ENCODE assay signal across 7 cellular contexts in genomic region chr14:105397350-105397931, GRCh38. TPM values are rescaled to one million over a fixed set of nuclear protein-coding genes. Genes with fewer than 3 reads are reported as not detected.
DNase-seq lines count a peak whose midpoint lies in the region; ATAC-seq and TF ChIP-seq lines count a peak whose summit lies in the region.

No MANE protein-coding gene starts in this region.

- H3K4me3 ChIP-seq in IMR-90 (ENCODE audit: insufficient read depth, low read depth, low read length) (no peak overlapping the region; the same call in 1 of the 2 replicates), stomach smooth muscle (ENCODE audit: low read length in 2 of 2) (peak overlapping the region; percentile 44 to 86), mesendoderm (ENCODE audit: low read length) (no peak overlapping the region)

- H4K5ac ChIP-seq in IMR-90 (ENCODE audit: low read depth, low read length), result peak overlapping the region; percentile 99
- H4K5ac ChIP-seq in mesendoderm (ENCODE audit: low read length), result no peak overlapping the region

- H2AK9ac ChIP-seq in IMR-90 (replicated peaks; ENCODE audit: low read depth, low read length, poor library complexity), result peak overlapping the region; percentile 66

- H3K36me3 ChIP-seq in IMR-90 (ENCODE audit: control insufficient read depth, insufficient read depth, low read length) (peaks cover 16% of the 10 kb centered on the region), stomach smooth muscle (ENCODE audit: control insufficient read depth in 2 of 2, insufficient read depth in 2 of 2, low read length in 2 of 2) (peaks cover 7 to 8% of the 10 kb centered on the region in 2 donors), mesendoderm (ENCODE audit: control insufficient read depth, insufficient read depth, low read length) (no peaks in the 10 kb centered on the region)

- no peaks in the 10 kb centered on the region for H3K9me1 ChIP-seq in IMR-90 (ENCODE audit: insufficient read depth, low read length)

- TF ChIP-seq CTCF in IMR-90 (conservative IDR thresholded peaks at IDR 0.05; ENCODE audit: low read depth, low read length), result no peak

- dilution Hi-C loops in IMR-90 (cut with HindIII; ENCODE audit: low sequenced_read_pairs, unreplicated experiment), result no loop called here

- H3K56ac ChIP-seq in IMR-90 (ENCODE audit: extremely low read depth, insufficient read depth, low read length) (no peak overlapping the region), mesendoderm (ENCODE audit: low read length) (no peak overlapping the region)

- POLR2A ChIA-PET in IMR-90 (lab: Charles Lee; ENCODE audit: unreplicated experiment), result no interaction called here
- POLR2A ChIA-PET in activated naive CD8-positive, alpha-beta T cell treated with anti-CD3 and anti-CD28 coated beads, Interleukin-2, amount 10 ng/mL, durations not matched to agents 7 days and 5 days (lab: Charles Lee), result interaction anchor here (0.9 to 2.1 kb wide), 3 partner anchors 24 to 93 kb away, joined by 4 to 10 read pairs (median 5); no protein-coding TSS in a partner anchor

- H4K91ac ChIP-seq in IMR-90 (ENCODE audit: insufficient read depth, low read depth, low read length), result peak overlapping the region; percentile 85

- TF ChIP-seq POLR2A in IMR-90 (IDR thresholded peaks at IDR 0.05; ENCODE audit: low read depth, low read length), result no peak

- peak overlapping the region; percentile 76 for H3K27ac Mint-ChIP-seq in activated naive CD8-positive, alpha-beta T cell treated with anti-CD3 and anti-CD28 coated beads, Interleukin-2, amount 10 ng/mL, durations not matched to agents 7 days and 5 days
- H3K27ac Mint-ChIP-seq in immature natural killer cell, result peak overlapping the region; percentile 82 to 92 (median 90)

- no TSS peak for BruUV-seq in IMR-90 (replicated peaks; lab: Mats Ljungman, UMichigan)

- no peak for ATAC-seq in IMR-90 (ENCODE audit: low read depth)
- no peak for ATAC-seq in activated naive CD8-positive, alpha-beta T cell treated with anti-CD3 and anti-CD28 coated beads, Interleukin-2, amount 10 ng/mL, durations not matched to agents 7 days and 5 days (ENCODE audit: low read depth)
- ATAC-seq in HG03442 (IDR thresholded peaks at IDR 0.05; ENCODE audit: unreplicated experiment), result no peak

- H2BK5ac ChIP-seq in IMR-90 (ENCODE audit: low read depth, low read length, poor library complexity, severe bottlenecking) (peak overlapping the region; percentile 92), mesendoderm (ENCODE audit: low read length) (no peak overlapping the region)

- H4K20me1 ChIP-seq in IMR-90 (ENCODE audit: insufficient read depth, low read length), result no peaks in the 10 kb centered on the region

- no CpG with 5 or more reads among the region's 13 CpGs for WGBS in IMR-90 (ENCODE audit: extremely low coverage in 2 of 2, insufficient read length in 1 of 2), 2 experiments
- WGBS in mesendoderm (ENCODE audit: extremely low coverage, insufficient coverage, low lambda C conversion rate), result no CpG with 5 or more reads among the region's 13 CpGs

- no peak for TF ChIP-seq RAD21 in IMR-90 (IDR thresholded peaks at IDR 0.05; ENCODE audit: low read length)

- peak overlapping the region; percentile 97; the same call in 1 of the 2 replicates for H3K27ac ChIP-seq in IMR-90 (ENCODE audit: insufficient read depth, low read length)
- peak overlapping the region; percentile 62 for H3K27ac ChIP-seq in stomach smooth muscle (ENCODE audit: low read length)
- H3K27ac ChIP-seq in mesendoderm (ENCODE audit: low read depth, low read length), result no peak overlapping the region

- H3K4me2 ChIP-seq in IMR-90 (ENCODE audit: low read depth, low read length), result peak overlapping the region; percentile 77
- H3K4me2 ChIP-seq in mesendoderm (ENCODE audit: low read length), result no peak overlapping the region

- H3K9ac ChIP-seq in IMR-90 (ENCODE audit: low read depth, low read length) (no peak overlapping the region), stomach smooth muscle (ENCODE audit: low read length in 2 of 2) (peak overlapping the region; percentile 2 to 58), mesendoderm (ENCODE audit: low read length) (no peak overlapping the region)

- H3K4me1 ChIP-seq in IMR-90 (ENCODE audit: control insufficient read depth, insufficient read depth, low read length) (peaks cover 5% of the 10 kb centered on the region; the same call in 1 of the 2 replicates), stomach smooth muscle (ENCODE audit: control insufficient read depth, insufficient read depth, low read length) (peaks cover 22% of the 10 kb centered on the region), mesendoderm (ENCODE audit: control insufficient read depth, low read depth, low read length) (no peaks in the 10 kb centered on the region)

- peaks cover 16% of the 10 kb centered on the region for H3K4me1 Mint-ChIP-seq in activated naive CD8-positive, alpha-beta T cell treated with anti-CD3 and anti-CD28 coated beads, Interleukin-2, amount 10 ng/mL, durations not matched to agents 7 days and 5 days
- peaks cover 26 to 40% of the 10 kb centered on the region in 2 donors for H3K4me1 Mint-ChIP-seq in immature natural killer cell

- no peak overlapping the region for H3K18ac ChIP-seq in IMR-90 (ENCODE audit: low read depth, low read length)
- H3K18ac ChIP-seq in mesendoderm (ENCODE audit: low read length), result no peak overlapping the region

- peaks cover 12% of the 10 kb centered on the region for H3K9me3 Mint-ChIP-seq in activated naive CD8-positive, alpha-beta T cell treated with anti-CD3 and anti-CD28 coated beads, Interleukin-2, amount 10 ng/mL, durations not matched to agents 7 days and 5 days
- peaks cover 0 to 4% (median 0%) of the 10 kb centered on the region in 6 donors for H3K9me3 Mint-ChIP-seq in immature natural killer cell

- H3K4me3 Mint-ChIP-seq in activated naive CD8-positive, alpha-beta T cell treated with anti-CD3 and anti-CD28 coated beads, Interleukin-2, amount 10 ng/mL, durations not matched to agents 7 days and 5 days, result peak overlapping the region; percentile 23
- H3K4me3 Mint-ChIP-seq in immature natural killer cell, result peak overlapping the region; percentile 71 to 84 (median 81)

- CTCF ChIA-PET in IMR-90 (lab: Yijun Ruan, JAX), result no interaction called here

- peak overlapping the region; percentile 93 to 98 for H4K8ac ChIP-seq in IMR-90 (ENCODE audit: low read depth in 2 of 2, low read length in 2 of 2)
- H4K8ac ChIP-seq in mesendoderm (ENCODE audit: low read depth, low read length), result no peak overlapping the region

- peak overlapping the region; percentile 0; the same call in 1 of the 2 replicates for H2BK120ac ChIP-seq in IMR-90 (ENCODE audit: low read depth, low read length)
- no peak overlapping the region for H2BK120ac ChIP-seq in mesendoderm (ENCODE audit: low read depth, low read length)

- no peaks in the 10 kb centered on the region for H3K79me2 ChIP-seq in mesendoderm (ENCODE audit: control insufficient read depth, insufficient read depth, low read length)

- H3K4ac ChIP-seq in IMR-90 (ENCODE audit: low read depth, low read length) (peak overlapping the region; percentile 86), mesendoderm (ENCODE audit: low read depth, low read length) (no peak overlapping the region)

- H3K27me3 ChIP-seq in IMR-90 (ENCODE audit: control insufficient read depth, insufficient read depth, low read length) (no peaks in the 10 kb centered on the region), stomach smooth muscle (ENCODE audit: control insufficient read depth in 1 of 2, insufficient read depth in 2 of 2, low read length in 2 of 2) (no peaks in the 10 kb centered on the region), mesendoderm (ENCODE audit: insufficient read depth, low read length, poor library complexity) (no peaks in the 10 kb centered on the region)

- H2AK5ac ChIP-seq in IMR-90 (ENCODE audit: low read depth, low read length), result peak overlapping the region; percentile 27; the same call in 1 of the 2 replicates
- no peak overlapping the region for H2AK5ac ChIP-seq in mesendoderm (ENCODE audit: low read length)

- no peaks in the 10 kb centered on the region for H3K27me3 Mint-ChIP-seq in activated naive CD8-positive, alpha-beta T cell treated with anti-CD3 and anti-CD28 coated beads, Interleukin-2, amount 10 ng/mL, durations not matched to agents 7 days and 5 days
- H3K27me3 Mint-ChIP-seq in immature natural killer cell (ENCODE audit: low read depth in 3 of 3), result peaks cover 6 to 10% (median 7%) of the 10 kb centered on the region in 3 donors

- H2BK15ac ChIP-seq in IMR-90 (ENCODE audit: low read depth, low read length) (no peak overlapping the region; the same call in 2 of the 3 replicates), mesendoderm (replicated peaks; ENCODE audit: low read depth) (no peak overlapping the region)

- peak overlapping the region; percentile 35; the same call in 1 of the 2 replicates for H2BK20ac ChIP-seq in IMR-90 (ENCODE audit: low read depth, low read length)

- H3K14ac ChIP-seq in IMR-90 (replicated peaks; ENCODE audit: low read depth, low read length), result peak overlapping the region; percentile 43

- peak overlapping the region; percentile 93 for H3K23ac ChIP-seq in IMR-90 (ENCODE audit: low read depth, low read length)
- no peak overlapping the region for H3K23ac ChIP-seq in mesendoderm (ENCODE audit: low read length)

- H3K9me3 ChIP-seq in IMR-90 (ENCODE audit: control insufficient read depth, insufficient read depth, low read length) (peaks cover 9% of the 10 kb centered on the region), stomach smooth muscle (ENCODE audit: control insufficient read depth in 2 of 2, low read length in 2 of 2) (no peaks in the 10 kb centered on the region)

- intact Hi-C loops in IMR-90 (cut with micrococcal nuclease), result no loop called here

- H3K36me3 Mint-ChIP-seq in activated naive CD8-positive, alpha-beta T cell treated with anti-CD3 and anti-CD28 coated beads, Interleukin-2, amount 10 ng/mL, durations not matched to agents 7 days and 5 days, result peaks cover 26% of the 10 kb centered on the region
- peaks cover 13 to 14% (median 13%) of the 10 kb centered on the region in 3 donors for H3K36me3 Mint-ChIP-seq in immature natural killer cell

- peaks cover 22 to 30% of the 10 kb centered on the region in 2 experiments for H3K79me1 ChIP-seq in IMR-90 (ENCODE audit: low read depth in 1 of 2, low read length in 2 of 2)
- no peaks in the 10 kb centered on the region for H3K79me1 ChIP-seq in mesendoderm (ENCODE audit: low read length)

- no peak for DNase-seq in IMR-90
- no peak for DNase-seq in activated naive CD8-positive, alpha-beta T cell treated with anti-CD3 and anti-CD28 coated beads, Interleukin-2, amount 10 ng/mL, durations not matched to agents 7 days and 5 days
- no peak for DNase-seq in immature natural killer cell
- no peak for DNase-seq in DMS153 treated with DMSO at 0.1 percent for 48 hours (lab: John Stamatoyannopoulos, UW; ENCODE audit: unreplicated experiment)
- DNase-seq in mesendoderm, result no peak

- in situ Hi-C loops in IMR-90 (cut with MboI; ENCODE audit: low sequenced_read_pairs), result no loop called here

- H2AFZ ChIP-seq in IMR-90 (replicated peaks; ENCODE audit: low read length, poor library complexity), result peak overlapping the region; percentile 99

RNA-seq across cellular contexts. Expression of gene TEX22, which starts 0.9 kb away (rescaled TPM):
- under 0.01 and 0.18 TPM in 2 replicates for total RNA-seq in IMR-90 (2012; rRNA removed)
- polyA plus RNA-seq in IMR-90 (2012; rRNA removed) (0.10 and 0.11 TPM in 2 replicates), immature natural killer cell (1 to 10 TPM in 1 of 3 donors, under 1 TPM in 2; 0.52 to 1.0 (median 0.79) TPM)
- polyA plus RNA-seq in IMR-90 (2012; cell fraction: cytosol; rRNA removed), result 0.03 and 0.12 TPM in 2 replicates
- polyA plus RNA-seq in IMR-90 (2012; cell fraction: nucleus; rRNA removed; ENCODE audit: low replicate concordance), result 1.5 and 1.6 TPM in 2 replicates
- 1 to 10 TPM; 6.4 to 6.9 TPM for total RNA-seq in activated naive CD8-positive, alpha-beta T cell treated with anti-CD3 and anti-CD28 coated beads, Interleukin-2, amount 10 ng/mL, durations not matched to agents 7 days and 5 days
- polyA plus RNA-seq in mesendoderm (2013, experiment 1 of 2), result 0.04 TPM
- polyA plus RNA-seq in mesendoderm (2013, experiment 2 of 2), result 0.04 TPM

RNA-seq across cellular contexts. Expression of gene MTA1, which starts 22.2 kb away (rescaled TPM):
- total RNA-seq in IMR-90 (2012; rRNA removed), result 19.4 and 21.5 TPM in 2 replicates
- 61.6 and 74.5 TPM in 2 replicates for polyA plus RNA-seq in IMR-90 (2012; rRNA removed)
- 55.0 and 55.6 TPM in 2 replicates for polyA plus RNA-seq in IMR-90 (2012; cell fraction: cytosol; rRNA removed)
- 408 and 869 TPM in 2 replicates for polyA plus RNA-seq in IMR-90 (2012; cell fraction: nucleus; rRNA removed; ENCODE audit: low replicate concordance)
- 100 to 1,000 TPM; 120 to 132 TPM for total RNA-seq in activated naive CD8-positive, alpha-beta T cell treated with anti-CD3 and anti-CD28 coated beads, Interleukin-2, amount 10 ng/mL, durations not matched to agents 7 days and 5 days
- polyA plus RNA-seq in immature natural killer cell, result 1 to 10 TPM in 2 of 3 donors, under 1 TPM in 1; 0.82 to 3.0 (median 2.8) TPM
- 125 TPM for polyA plus RNA-seq in mesendoderm (2013, experiment 1 of 2)
- polyA plus RNA-seq in mesendoderm (2013, experiment 2 of 2), result 136 TPM

Comparison
In these comparisons a context has a peak if more than half of its experiments do, and no peak if none do; other contexts are left out.
1. H3K4me3 ChIP-seq: peak in stomach smooth muscle (2 of 2); none in IMR-90 (single experiment) and mesendoderm (single experiment).
2. H3K9ac ChIP-seq: peak in stomach smooth muscle (2 of 2); none in IMR-90 (single experiment) and mesendoderm (single experiment).